Comparison of ENCODE assay signal across 18 cellular contexts in the genomic region with DNA sequence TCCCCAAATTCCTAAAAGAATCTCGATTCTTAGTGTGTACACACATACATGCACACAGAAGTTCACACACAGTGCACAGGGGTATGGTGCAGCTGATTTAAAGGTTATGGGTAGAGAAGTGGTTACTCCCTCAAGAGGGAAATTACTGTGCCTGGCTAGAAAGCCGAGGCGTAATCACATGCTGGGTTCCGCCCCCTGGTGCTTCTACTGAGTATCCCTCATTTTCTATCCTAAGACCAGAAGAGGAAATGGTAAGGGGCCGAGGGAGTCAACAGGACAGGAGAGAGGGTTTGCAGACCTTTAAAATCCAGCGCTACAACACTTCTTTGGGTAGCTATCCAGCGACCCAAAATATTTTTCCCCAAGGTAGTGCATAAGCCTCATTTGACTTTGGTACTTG.
DNase-seq lines count a peak whose midpoint lies in the region; ATAC-seq, FAIRE-seq and TF ChIP-seq lines count a peak whose summit lies in the region.
"Had no signal": no experiment of that assay in that cellular context is flagged by ENCODE, and none has a peak within 500 bp of the region (broad histone marks: within the 10 kb centered on the region; RNA-seq: fewer than 3 reads in every experiment).

No MANE protein-coding gene starts in this region.

- TF ChIP-seq POLR2A in testis (IDR thresholded peaks at IDR 0.05) (no peak), GM12891 (IDR thresholded peaks at IDR 0.05; ENCODE audit: low read depth, low read length) (no peak)

- WGBS in SK-N-SH (ENCODE audit: low lambda C conversion rate): 44% methylated on average over 7 of the region's 7 CpGs
- 68% methylated on average over 7 of the region's 7 CpGs for WGBS in testis, 2 donors

- POLR2A ChIA-PET in SK-N-SH (lab: Yijun Ruan, JAX): no interaction called here

- no peak for TF ChIP-seq RAD21 in SK-N-SH (IDR thresholded peaks at IDR 0.05; ENCODE audit: low read length)

- no peak for DNase-seq in SK-N-SH
- DNase-seq in SJSA1 (ENCODE audit: low read depth in 1 of 2, low spot score in 2 of 2): no peak
- DNase-seq in iPS DF 19.7 (ENCODE audit: low read depth, low spot score): peak; percentile 7
- no peak for DNase-seq in testis
- DNase-seq in GM12891 (ENCODE audit: insufficient read length, low spot score): no peak
- no peak for DNase-seq in C1 segment of cervical spinal cord (lab: John Stamatoyannopoulos, UW)
- DNase-seq: DMS153, NCI-H1092 treated with DMSO at 0.1 percent for 48 hours, NCI-H1694 treated with DMSO at 0.1 percent for 48 hours, NCI-H748 treated with DMSO at 0.1 percent for 48 hours, SHP77 treated with DMSO at 0.1 percent for 48 hours had no signal

- no peaks in the 10 kb centered on the region for H3K9me3 ChIP-seq in SK-N-SH
- no peaks in the 10 kb centered on the region for H3K9me3 ChIP-seq in SJSA1 (replicated peaks)
- no peaks in the 10 kb centered on the region for H3K9me3 ChIP-seq in testis
- H3K9me3 ChIP-seq: BLaER1 treated with 17β-estradiol and CSF1 and Interleukin-3, amounts not matched to agents 10 nM and 100 nM had no signal

- H3K4me3 ChIP-seq in SK-N-SH (ENCODE audit: low read depth in 2 of 2, low read length in 1 of 2): no peak overlapping the region
- H3K4me3 ChIP-seq in SJSA1: no peak overlapping the region
- no peak overlapping the region for H3K4me3 ChIP-seq in testis
- H3K4me3 ChIP-seq: BLaER1 treated with 17β-estradiol and CSF1 and Interleukin-3, amounts not matched to agents 10 nM and 100 nM; K562 had no signal

- no peaks in the 10 kb centered on the region for H3K9me2 ChIP-seq in SK-N-SH

- H3K9ac ChIP-seq in SK-N-SH: no peak overlapping the region
- H3K9ac ChIP-seq: BLaER1 treated with 17β-estradiol and CSF1 and Interleukin-3, amounts not matched to agents 10 nM and 100 nM had no signal

- no peaks in the 10 kb centered on the region for H3K79me2 ChIP-seq in SK-N-SH (ENCODE audit: insufficient read depth)

- H3K27ac ChIP-seq in SK-N-SH (ENCODE audit: low read depth in 2 of 2, low read length in 1 of 2) (no peak overlapping the region), SJSA1 (0 out of 2 replicates have a peak overlapping the region, but pooled peaks have one; percentile 10), testis (peak overlapping the region; percentile 66 to 78)
- H3K27ac ChIP-seq: 22Rv1; BLaER1 treated with 17β-estradiol and CSF1 and Interleukin-3, amounts not matched to agents 10 nM and 100 nM had no signal

- TF ChIP-seq CTCF in SK-N-SH (IDR thresholded peaks at IDR 0.05) (0 out of 2 replicates have a peak, but pooled peaks have one; percentile 8), testis (IDR thresholded peaks at IDR 0.05) (no peak)

- FAIRE-seq in GM12891 (lab: Jason Lieb, UNC): no peak
- FAIRE-seq: K562, RCC 7860 had no signal

- ATAC-seq in SK-N-SH treated with all-trans-retinoic acid at 6 μM for 48 hours: no peak
- no peak for ATAC-seq in HG03378 (IDR thresholded peaks at IDR 0.05; ENCODE audit: unreplicated experiment)
- ATAC-seq: HCT116, K562 had no signal

- peaks cover 8% of the 10 kb centered on the region for H3F3A ChIP-seq in SK-N-SH (replicated peaks; ENCODE audit: insufficient read depth)

- H3K36me3 ChIP-seq in SK-N-SH (replicated peaks in 1 of 2; ENCODE audit: control insufficient read depth in 1 of 2, insufficient read depth in 2 of 2, low read length in 1 of 2) (no peaks in the 10 kb centered on the region), SJSA1 (no peaks in the 10 kb centered on the region), testis (ENCODE audit: low read depth, missing control alignments) (no peaks in the 10 kb centered on the region)
- H3K36me3 ChIP-seq: BLaER1 treated with 17β-estradiol and CSF1 and Interleukin-3, amounts not matched to agents 10 nM and 100 nM had no signal

- no peaks in the 10 kb centered on the region for H3K27me3 ChIP-seq in SK-N-SH (ENCODE audit: insufficient read depth)
- no peaks in the 10 kb centered on the region for H3K27me3 ChIP-seq in SJSA1 (replicated peaks)
- H3K27me3 ChIP-seq in testis: no peaks in the 10 kb centered on the region
- H3K27me3 ChIP-seq: BLaER1 treated with 17β-estradiol and CSF1 and Interleukin-3, amounts not matched to agents 10 nM and 100 nM had no signal

- H4K20me1 ChIP-seq in SK-N-SH (ENCODE audit: insufficient read depth): no peaks in the 10 kb centered on the region
- H4K20me1 ChIP-seq: BLaER1 treated with 17β-estradiol and CSF1 and Interleukin-3, amounts not matched to agents 10 nM and 100 nM had no signal

- CTCF ChIA-PET in SK-N-SH (lab: Yijun Ruan, JAX): no interaction called here

- no peak for TF ChIP-seq EP300 in SK-N-SH (IDR thresholded peaks at IDR 0.05; ENCODE audit: borderline replicate concordance in 1 of 2, low read depth in 1 of 2, low read length in 1 of 2)

- H3K4me2 ChIP-seq in SK-N-SH: no peak overlapping the region
- H3K4me2 ChIP-seq: BLaER1 treated with 17β-estradiol and CSF1 and Interleukin-3, amounts not matched to agents 10 nM and 100 nM had no signal

- no peaks in the 10 kb centered on the region for H3K4me1 ChIP-seq in SK-N-SH (ENCODE audit: control insufficient read depth in 1 of 2, insufficient read depth in 2 of 2, low read depth in 1 of 2, low read length in 1 of 2)
- H3K4me1 ChIP-seq in SJSA1 (replicated peaks): peaks cover 5% of the 10 kb centered on the region; the same call in 1 of the 2 replicates
- peaks cover 34% of the 10 kb centered on the region for H3K4me1 ChIP-seq in testis
- H3K4me1 ChIP-seq: BLaER1 treated with 17β-estradiol and CSF1 and Interleukin-3, amounts not matched to agents 10 nM and 100 nM had no signal

- intact Hi-C loops in testis (cut with DNase I; ENCODE audit: low total_unique reads): no loop called here

- no peak overlapping the region; the same call in 1 of the 2 replicates for H2AFZ ChIP-seq in SK-N-SH (ENCODE audit: low read depth)

TF ChIP-seq in SK-N-SH, 30 proteins besides CTCF, POLR2A, EP300 and RAD21 (continues in another document):
- TF ChIP-seq CHD2 (IDR thresholded peaks at IDR 0.05; ENCODE audit: low read length, partially characterized antibody): no peak
- no peak for TF ChIP-seq SIN3A (IDR thresholded peaks at IDR 0.05; ENCODE audit: borderline replicate concordance, low read depth, low read length)
- TF ChIP-seq MEF2A (IDR thresholded peaks at IDR 0.05; ENCODE audit: borderline replicate concordance, low read depth): no peak
- TF ChIP-seq, protein P1, sequence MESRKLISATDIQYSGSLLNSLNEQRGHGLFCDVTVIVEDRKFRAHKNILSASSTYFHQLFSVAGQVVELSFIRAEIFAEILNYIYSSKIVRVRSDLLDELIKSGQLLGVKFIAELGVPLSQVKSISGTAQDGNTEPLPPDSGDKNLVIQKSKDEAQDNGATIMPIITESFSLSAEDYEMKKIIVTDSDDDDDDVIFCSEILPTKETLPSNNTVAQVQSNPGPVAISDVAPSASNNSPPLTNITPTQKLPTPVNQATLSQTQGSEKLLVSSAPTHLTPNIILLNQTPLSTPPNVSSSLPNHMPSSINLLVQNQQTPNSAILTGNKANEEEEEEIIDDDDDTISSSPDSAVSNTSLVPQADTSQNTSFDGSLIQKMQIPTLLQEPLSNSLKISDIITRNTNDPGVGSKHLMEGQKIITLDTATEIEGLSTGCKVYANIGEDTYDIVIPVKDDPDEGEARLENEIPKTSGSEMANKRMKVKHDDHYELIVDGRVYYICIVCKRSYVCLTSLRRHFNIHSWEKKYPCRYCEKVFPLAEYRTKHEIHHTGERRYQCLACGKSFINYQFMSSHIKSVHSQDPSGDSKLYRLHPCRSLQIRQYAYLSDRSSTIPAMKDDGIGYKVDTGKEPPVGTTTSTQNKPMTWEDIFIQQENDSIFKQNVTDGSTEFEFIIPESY (IDR thresholded peaks at IDR 0.05; ENCODE audit: borderline replicate concordance, low read depth): no peak

TF ChIP-seq in SK-N-SH treated with all-trans-retinoic acid at 6 μM for 48 hours, 23 proteins besides CTCF, POLR2A, EP300 and RAD21 (continues in another document):
- TF ChIP-seq, protein P2, sequence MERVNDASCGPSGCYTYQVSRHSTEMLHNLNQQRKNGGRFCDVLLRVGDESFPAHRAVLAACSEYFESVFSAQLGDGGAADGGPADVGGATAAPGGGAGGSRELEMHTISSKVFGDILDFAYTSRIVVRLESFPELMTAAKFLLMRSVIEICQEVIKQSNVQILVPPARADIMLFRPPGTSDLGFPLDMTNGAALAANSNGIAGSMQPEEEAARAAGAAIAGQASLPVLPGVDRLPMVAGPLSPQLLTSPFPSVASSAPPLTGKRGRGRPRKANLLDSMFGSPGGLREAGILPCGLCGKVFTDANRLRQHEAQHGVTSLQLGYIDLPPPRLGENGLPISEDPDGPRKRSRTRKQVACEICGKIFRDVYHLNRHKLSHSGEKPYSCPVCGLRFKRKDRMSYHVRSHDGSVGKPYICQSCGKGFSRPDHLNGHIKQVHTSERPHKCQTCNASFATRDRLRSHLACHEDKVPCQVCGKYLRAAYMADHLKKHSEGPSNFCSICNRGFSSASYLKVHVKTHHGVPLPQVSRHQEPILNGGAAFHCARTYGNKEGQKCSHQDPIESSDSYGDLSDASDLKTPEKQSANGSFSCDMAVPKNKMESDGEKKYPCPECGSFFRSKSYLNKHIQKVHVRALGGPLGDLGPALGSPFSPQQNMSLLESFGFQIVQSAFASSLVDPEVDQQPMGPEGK (CRISPR knock-in tag; IDR thresholded peaks at IDR 0.05; ENCODE audit: borderline replicate concordance): no peak
- no peak for TF ChIP-seq ZNF565 (CRISPR knock-in tag; conservative IDR thresholded peaks at IDR 0.05; ENCODE audit: low read depth)
- TF ChIP-seq ZC3H10 (CRISPR knock-in tag; IDR thresholded peaks at IDR 0.05): no peak

TF ChIP-seq in GM12891, 5 proteins besides CTCF, POLR2A, EP300 and RAD21:
- no peak for TF ChIP-seq TAF1 (IDR thresholded peaks at IDR 0.05; ENCODE audit: low read depth, low read length)
- TF ChIP-seq SPI1 (IDR thresholded peaks at IDR 0.05; ENCODE audit: low read depth, low read length): no peak
- no peak for TF ChIP-seq POU2F2 (IDR thresholded peaks at IDR 0.05; ENCODE audit: low read depth, low read length)
- no peak for TF ChIP-seq PAX5 (IDR thresholded peaks at IDR 0.05; ENCODE audit: insufficient read depth, low read length, severe bottlenecking)
- no peak for TF ChIP-seq POLR2AphosphoS5 (IDR thresholded peaks at IDR 0.05; ENCODE audit: low read depth, low read length)

Comparison
In these comparisons a context has a peak if more than half of its experiments do, and no peak if none do; other contexts are left out.
1. H3K27ac ChIP-seq: peak in SJSA1 (single experiment) and testis (2 of 2); none in SK-N-SH (0 of 2).